ENCODE assay signal across 29 cellular contexts in genomic region chr4:131061734-131062133, GRCh38.
"Had no signal": no experiment of that assay in that cellular context is flagged by ENCODE, and none has a peak within 500 bp of the region (broad histone marks: within the 10 kb centered on the region; RNA-seq: fewer than 3 reads in every experiment).

No MANE protein-coding gene starts in this region.

- H3K4me3 ChIP-seq: coronary artery, dorsolateral prefrontal cortex, esophagus muscularis mucosa, gastroesophageal sphincter, heart right ventricle had no signal

- H3K27me3 ChIP-seq: brain microvascular endothelial cell, esophagus muscularis mucosa, foreskin keratinocyte, gastroesophageal sphincter, heart right ventricle had no signal

- FAIRE-seq: astrocyte, bronchial epithelial cell had no signal

- H3K4me1 ChIP-seq: esophagus muscularis mucosa, foreskin keratinocyte, gastroesophageal sphincter, heart right ventricle had no signal

- DNase-seq: activated B cell treated with CpG ODN at 0.5 μM for 24 hours; activated CD4-positive, alpha-beta T cell treated with anti-CD3 and anti-CD28 coated beads for 48 hours; activated CD4-positive, alpha-beta T cell treated with anti-CD3 and anti-CD28 coated beads, Interleukin-2, amount 50 U/mL, for 1 hour; activated CD4-positive, alpha-beta T cell treated with anti-CD3 and anti-CD28 coated beads, Interleukin-2, amount 50 U/mL, for 48 hours; activated CD8-positive, alpha-beta memory T cell treated with anti-CD3 and anti-CD28 coated beads for 24 hours; activated CD8-positive, alpha-beta T cell treated with anti-CD3 and anti-CD28 coated beads for 36 hours; activated effector memory CD4-positive, alpha-beta T cell treated with Interleukin-2 at 50 U/mL for 16 hours; activated gamma-delta T cell treated with Interleukin-2 at 50 U/mL for 16 hours; activated naive CD4-positive, alpha-beta T cell treated with anti-CD3 and anti-CD28 coated beads, Interleukin-2, amount 50 U/mL, for 16 hours; activated naive CD4-positive, alpha-beta T cell treated with Interleukin-2 at 50 U/mL for 16 hours; activated T-cell treated with anti-CD3 and anti-CD28 coated beads, Interleukin-2, amount 50 U/mL, for 4 hours; amniotic stem cell; anterior cingulate cortex; brain microvascular endothelial cell; dorsolateral prefrontal cortex; effector memory CD4-positive, alpha-beta T cell; erythroblast; heart right ventricle; T-helper 17 cell; T1000; WERI-Rb-1 had no signal

- H3K27ac ChIP-seq: brain microvascular endothelial cell, coronary artery, dorsolateral prefrontal cortex, esophagus muscularis mucosa, foreskin keratinocyte, gastroesophageal sphincter, heart right ventricle, WERI-Rb-1 had no signal

- H3K36me3 ChIP-seq: brain microvascular endothelial cell, esophagus muscularis mucosa, gastroesophageal sphincter, heart right ventricle, WERI-Rb-1 had no signal

- ATAC-seq: activated CD4-positive, CD25-positive, alpha-beta regulatory T cell treated with anti-CD3 and anti-CD28 coated beads, Interleukin-2, amount 50 U/mL, for 24 hours; activated CD8-positive, alpha-beta T cell treated with anti-CD3 and anti-CD28 coated beads for 36 hours; activated T-cell treated with anti-CD3 and anti-CD28 coated beads, Interleukin-2, amount 50 U/mL, for 4 hours; activated T-helper 17 cell treated with anti-CD3 and anti-CD28 coated beads, Interleukin-2, amount 50 U/mL, for 72 hours; foreskin keratinocyte; gastroesophageal sphincter; heart right ventricle; T-helper 17 cell had no signal
